In genomic region chr13:27035892-27036235, GRCh38 we compare ENCODE assay signal across 17 cellular contexts.
DNase-seq lines count a peak whose midpoint lies in the region; ATAC-seq and TF ChIP-seq lines count a peak whose summit lies in the region.
"Had no signal": no experiment of that assay in that cellular context is flagged by ENCODE, and none has a peak within 500 bp of the region (broad histone marks: within the 10 kb centered on the region; RNA-seq: fewer than 3 reads in every experiment).

No MANE protein-coding gene starts in this region.

- no peaks in the 10 kb centered on the region for H3K27me3 ChIP-seq in HCT116 (ENCODE audit: insufficient read depth, low read length)
- peaks cover 16% of the 10 kb centered on the region for H3K27me3 ChIP-seq in endodermal cell (ENCODE audit: control insufficient read depth, insufficient read depth, low read length, poor library complexity, severe bottlenecking)
- H3K27me3 ChIP-seq: Peyer's patch had no signal

- POLR2A ChIA-PET in HCT116 (lab: Charles Lee) (interaction anchor here (0.9 kb wide), 1 partner anchor 219 kb away, joined by 3 read pairs; no protein-coding TSS in a partner anchor), RWPE1 (lab: Yijun Ruan, JAX; ENCODE audit: low non-redundant PET) (no interaction called here)

- H3K36me3 Mint-ChIP-seq in endodermal cell (ENCODE audit: low read depth) (no peaks in the 10 kb centered on the region), osteocyte (ENCODE audit: unreplicated experiment) (peaks cover 7% of the 10 kb centered on the region)
- H3K36me3 Mint-ChIP-seq: activated naive CD8-positive, alpha-beta T cell; CD14-positive monocyte had no signal

- H3K27ac ChIP-seq in HCT116 (ENCODE audit: low read depth, low read length) (peak overlapping the region; percentile 57; the same call in 1 of the 2 replicates), RWPE1 (peak overlapping the region; percentile 51; the same call in 1 of the 2 replicates), endodermal cell (ENCODE audit: low read depth, low read length) (no peak overlapping the region)
- H3K27ac ChIP-seq: heart right ventricle, psoas muscle had no signal

- H3K9me3 ChIP-seq in HCT116 (ENCODE audit: control insufficient read depth in 1 of 2, insufficient read depth in 1 of 2, low read depth in 1 of 2, low read length in 2 of 2) (no peaks in the 10 kb centered on the region), endodermal cell (ENCODE audit: control insufficient read depth, low read length) (no peaks in the 10 kb centered on the region)
- H3K9me3 ChIP-seq: heart right ventricle, Peyer's patch, psoas muscle had no signal

- H3K4me3 Mint-ChIP-seq in endodermal cell (no peak overlapping the region), osteocyte (ENCODE audit: unreplicated experiment) (no peak overlapping the region)
- H3K4me3 Mint-ChIP-seq: activated naive CD8-positive, alpha-beta T cell had no signal

- no peak overlapping the region for H3K27ac Mint-ChIP-seq in endodermal cell
- peak overlapping the region; percentile 74 for H3K27ac Mint-ChIP-seq in osteocyte (ENCODE audit: unreplicated experiment)
- H3K27ac Mint-ChIP-seq: activated naive CD8-positive, alpha-beta T cell; CD14-positive monocyte had no signal

- TF ChIP-seq CTCF in HCT116 (IDR thresholded peaks at IDR 0.05 in 2 of 3, conservative IDR thresholded peaks at IDR 0.05 in 1 of 3; ENCODE audit: borderline replicate concordance in 1 of 3, insufficient read depth in 1 of 3, low read depth in 2 of 3, low read length in 2 of 3) (no peak), RWPE1 (conservative IDR thresholded peaks at IDR 0.05; ENCODE audit: low read depth) (no peak), endodermal cell (conservative IDR thresholded peaks at IDR 0.05) (peak; percentile 12), osteocyte (IDR thresholded peaks at IDR 0.05) (no peak)

- 0 out of 2 replicates have a peak, but pooled peaks have one; percentile 8 for TF ChIP-seq RAD21 in HCT116 (IDR thresholded peaks at IDR 0.05; ENCODE audit: low read depth)

- DNase-seq in HCT116 (ENCODE audit: low read depth, low spot score) (peak; percentile 31), RWPE1 (ENCODE audit: low spot score) (peak; percentile 14), endodermal cell (no peak), osteocyte (ENCODE audit: extremely low spot score, unreplicated experiment) (peak; percentile 68), left colon (no peak), kidney glomerular epithelial cell (lab: John Stamatoyannopoulos, UW) (no peak)
- DNase-seq: activated CD4-positive, CD25-positive, alpha-beta regulatory T cell treated with anti-CD3 and anti-CD28 coated beads, Interleukin-2, amount 50 U/mL, for 72 hours; heart right ventricle; NCI-H187; NCI-H526; Peyer's patch; psoas muscle; substantia nigra; T-helper 1 cell had no signal

- no peaks in the 10 kb centered on the region for H3K9me2 ChIP-seq in HCT116 (ENCODE audit: insufficient read depth)

- peak overlapping the region; percentile 79 for H3K4me2 ChIP-seq in HCT116 (ENCODE audit: low read length)

- no peaks in the 10 kb centered on the region for H4K20me1 ChIP-seq in HCT116 (ENCODE audit: insufficient read depth)

- H3K9me3 Mint-ChIP-seq in endodermal cell (no peaks in the 10 kb centered on the region), osteocyte (ENCODE audit: unreplicated experiment) (peaks cover 4% of the 10 kb centered on the region)

- H2AFZ ChIP-seq in HCT116 (ENCODE audit: low read depth, low read length, poor library complexity, severe bottlenecking), result peak overlapping the region; percentile 55

- H3K4me1 ChIP-seq in HCT116 (ENCODE audit: control insufficient read depth in 1 of 2, insufficient read depth in 2 of 2, low read length in 2 of 2) (peaks cover 41 to 52% of the 10 kb centered on the region in 2 experiments), endodermal cell (ENCODE audit: control insufficient read depth, insufficient read depth, low read length) (no peaks in the 10 kb centered on the region)
- H3K4me1 ChIP-seq: psoas muscle had no signal

- WGBS in endodermal cell (ENCODE audit: insufficient coverage in 1 of 2, insufficient read length in 1 of 2), 2 experiments, result 85 to 87% methylated on average over 9 to 11 of the region's 11 CpGs

- intact Hi-C loops in HCT116 (cut with micrococcal nuclease) (no loop called here), left colon (cut with DNase I, micrococcal nuclease) (no loop called here)

- H3K36me3 ChIP-seq in HCT116 (ENCODE audit: control insufficient read depth in 1 of 2, insufficient read depth in 2 of 2, low read length in 2 of 2), result no peaks in the 10 kb centered on the region
- H3K36me3 ChIP-seq in endodermal cell (ENCODE audit: control insufficient read depth, insufficient read depth, low read length), result no peaks in the 10 kb centered on the region
- H3K36me3 ChIP-seq: heart right ventricle, Peyer's patch had no signal

- CTCF ChIA-PET in HCT116 (lab: Charles Lee) (no interaction called here), RWPE1 (lab: Yijun Ruan, JAX) (no interaction called here)

- H3K9ac ChIP-seq in HCT116 (ENCODE audit: low read length) (peak overlapping the region; percentile 29), endodermal cell (ENCODE audit: extremely low read depth, low read length, poor library complexity, severe bottlenecking) (no peak overlapping the region)

- no TSS peak for BruUV-seq in HCT116 (replicated peaks; lab: Mats Ljungman, UMichigan)

- H3K4me1 Mint-ChIP-seq in endodermal cell (peaks cover 15% of the 10 kb centered on the region), osteocyte (ENCODE audit: unreplicated experiment) (peaks cover 59% of the 10 kb centered on the region)

- TF ChIP-seq POLR2A in HCT116 (IDR thresholded peaks at IDR 0.05; ENCODE audit: borderline replicate concordance, extremely low read depth, insufficient read depth, insufficient read length), result no peak

- H3K4me3 ChIP-seq in HCT116 (replicated peaks in 1 of 2; ENCODE audit: low read depth in 1 of 2, low read length in 2 of 2) (peak overlapping the region; percentile 27 to 52), endodermal cell (ENCODE audit: low read length) (no peak overlapping the region)
- H3K4me3 ChIP-seq: Peyer's patch, psoas muscle had no signal

- H3K79me2 ChIP-seq in HCT116 (ENCODE audit: insufficient read depth, low read length), result no peaks in the 10 kb centered on the region

- RAD21 ChIA-PET in HCT116 (lab: Charles Lee; ENCODE audit: low non-redundant PET in 1 of 2, low total read pairs in 2 of 2, uncharacterized antibody in 2 of 2, unreplicated experiment in 2 of 2), result interaction anchor here in 1 of 2 experiments (0.9 kb wide), 1 partner anchor 149 kb away, joined by 3 read pairs; no protein-coding TSS in a partner anchor

- H3K27me3 Mint-ChIP-seq in endodermal cell (ENCODE audit: insufficient read depth), result peaks cover 29% of the 10 kb centered on the region
- no peaks in the 10 kb centered on the region for H3K27me3 Mint-ChIP-seq in osteocyte (ENCODE audit: unreplicated experiment)

- ATAC-seq in HCT116, result peak; percentile 69
- ATAC-seq in HG02970 (IDR thresholded peaks at IDR 0.05; ENCODE audit: low FRiP score, unreplicated experiment), result no peak
- ATAC-seq in left colon, result no peak
- ATAC-seq: psoas muscle had no signal

TF ChIP-seq in HCT116, 20 proteins besides CTCF, POLR2A, EP300 and RAD21:
- TF ChIP-seq JUND (IDR thresholded peaks at IDR 0.05), result peak; percentile 60; the same call in 1 of the 2 replicates
- TF ChIP-seq MAX (IDR thresholded peaks at IDR 0.05), result peak; percentile 73
- no peak for TF ChIP-seq YY1 (IDR thresholded peaks at IDR 0.05; ENCODE audit: extremely low read depth, insufficient replicate concordance, low read depth, low read length)

Comparison
In these comparisons a context has a peak if more than half of its experiments do, and no peak if none do; other contexts are left out.
1. DNase-seq: peak in HCT116 (single experiment), RWPE1 (single experiment) and osteocyte (single experiment); none in endodermal cell (single experiment), left colon (0 of 2) and kidney glomerular epithelial cell (single experiment).